ENCODE assay signal across 8 cellular contexts in genomic region chrX:129653985-129654651, GRCh38. TPM values are rescaled to one million over a fixed set of nuclear protein-coding genes. Genes with fewer than 3 reads are reported as not detected.
DNase-seq lines count a peak whose midpoint lies in the region; ATAC-seq, FAIRE-seq and TF ChIP-seq lines count a peak whose summit lies in the region.

No MANE protein-coding gene starts in this region.

- H3K4me2 ChIP-seq in Loucy (ENCODE audit: low read depth, low read length, poor library complexity, severe bottlenecking) = peak overlapping the region; percentile 76

- no peak overlapping the region; the same call in 1 of the 2 replicates for H2AFZ ChIP-seq in Loucy (ENCODE audit: low read length)

- H3K4me3 ChIP-seq in BJ (ENCODE audit: low read depth, low read length) (peak overlapping the region; percentile 40), Loucy (ENCODE audit: low read length, poor library complexity, severe bottlenecking) (peak overlapping the region; percentile 68), kidney (ENCODE audit: low read length in 2 of 2) (peak overlapping the region; percentile 24 to 53)

- H3K9me3 Mint-ChIP-seq in stimulated activated naive CD8-positive, alpha-beta T cell treated with anti-CD3 and anti-CD28 coated beads, Interleukin-15, Interleukin-2, amounts not matched to agents 100 ng/mL and 50 ng/mL, for 24 hours = no peaks in the 10 kb centered on the region

- no peaks in the 10 kb centered on the region for H3K9me2 ChIP-seq in Loucy (replicated peaks; ENCODE audit: low read depth, low read length)

- no peaks in the 10 kb centered on the region for H3K79me2 ChIP-seq in Loucy (ENCODE audit: insufficient read depth, low read length)

- H3K36me3 Mint-ChIP-seq in stimulated activated naive CD8-positive, alpha-beta T cell treated with anti-CD3 and anti-CD28 coated beads, Interleukin-15, Interleukin-2, amounts not matched to agents 100 ng/mL and 50 ng/mL, for 24 hours (ENCODE audit: low read depth) = no peaks in the 10 kb centered on the region

- H3K27ac ChIP-seq in kidney (ENCODE audit: low read depth in 2 of 2, low read length in 2 of 2) = no peak overlapping the region

- DNase-seq in BJ (ENCODE audit: low read depth) (no peak), astrocyte of the hippocampus (ENCODE audit: low read depth, low spot score) (peak; percentile 42), kidney (peak; percentile 80), NCI-H187 (lab: John Stamatoyannopoulos, UW) (no peak), cerebellar nuclear complex (lab: John Stamatoyannopoulos, UW) (no peak)

- H4K20me1 ChIP-seq in Loucy (ENCODE audit: insufficient read depth, low read length, poor library complexity, severe bottlenecking) = no peaks in the 10 kb centered on the region

- peaks cover 4% of the 10 kb centered on the region for H3K4me1 Mint-ChIP-seq in stimulated activated naive CD8-positive, alpha-beta T cell treated with anti-CD3 and anti-CD28 coated beads, Interleukin-15, Interleukin-2, amounts not matched to agents 100 ng/mL and 50 ng/mL, for 24 hours (ENCODE audit: low read depth)

- CTCF ChIA-PET in BJ (lab: Yijun Ruan, JAX) = interaction anchor here (0.6 to 3.8 kb wide), 3 partner anchors 12 to 73 kb away, joined by 3 to 19 read pairs (median 3); no protein-coding TSS in a partner anchor

- intact Hi-C loops in kidney (cut with DNase I) = no loop called here

- no peak for FAIRE-seq in kidney (lab: Jason Lieb, UNC)

- peak overlapping the region; percentile 71 for H3K4me3 Mint-ChIP-seq in stimulated activated naive CD8-positive, alpha-beta T cell treated with anti-CD3 and anti-CD28 coated beads, Interleukin-15, Interleukin-2, amounts not matched to agents 100 ng/mL and 50 ng/mL, for 24 hours

- H3K9me3 ChIP-seq in Loucy (ENCODE audit: insufficient read depth, low read depth, low read length) (no peaks in the 10 kb centered on the region), kidney (ENCODE audit: control insufficient read depth in 1 of 2, low read length in 2 of 2) (no peaks in the 10 kb centered on the region)

- no peaks in the 10 kb centered on the region for H3F3A ChIP-seq in Loucy (ENCODE audit: low read depth)

- H3K27ac Mint-ChIP-seq in stimulated activated naive CD8-positive, alpha-beta T cell treated with anti-CD3 and anti-CD28 coated beads, Interleukin-15, Interleukin-2, amounts not matched to agents 100 ng/mL and 50 ng/mL, for 24 hours = no peak overlapping the region

- TF ChIP-seq CTCF in BJ (IDR thresholded peaks at IDR 0.05; ENCODE audit: insufficient read depth, low read depth, low read length) = no peak
- no peak for TF ChIP-seq CTCF in Loucy (conservative IDR thresholded peaks at IDR 0.05; ENCODE audit: low read length)
- TF ChIP-seq CTCF in kidney (IDR thresholded peaks at IDR 0.05; ENCODE audit: borderline replicate concordance, extremely low read depth, insufficient read depth) = no peak

- peak; percentile 44 for ATAC-seq in GM19324 (IDR thresholded peaks at IDR 0.05; ENCODE audit: low FRiP score, unreplicated experiment)

- H3K9ac ChIP-seq in Loucy (ENCODE audit: low read depth, low read length, poor library complexity, severe bottlenecking) (no peak overlapping the region), kidney (ENCODE audit: low read length in 2 of 2) (no peak overlapping the region)

- H3K4me1 ChIP-seq in Loucy (ENCODE audit: insufficient read depth, low read length, poor library complexity, severe bottlenecking) (peaks cover 4% of the 10 kb centered on the region), kidney (ENCODE audit: control insufficient read depth in 1 of 2, insufficient read depth in 1 of 2, low read depth in 1 of 2, low read length in 2 of 2) (peaks cover 0 to 8% of the 10 kb centered on the region in 2 donors)

- H3K36me3 ChIP-seq in BJ (ENCODE audit: control insufficient read depth, insufficient read depth, low read length) = no peaks in the 10 kb centered on the region
- H3K36me3 ChIP-seq in Loucy (ENCODE audit: insufficient read depth, low read length) = no peaks in the 10 kb centered on the region
- no peaks in the 10 kb centered on the region for H3K36me3 ChIP-seq in kidney (ENCODE audit: control insufficient read depth in 1 of 2, insufficient read depth in 2 of 2, low read length in 2 of 2)

- peaks cover 14% of the 10 kb centered on the region for H3K27me3 Mint-ChIP-seq in stimulated activated naive CD8-positive, alpha-beta T cell treated with anti-CD3 and anti-CD28 coated beads, Interleukin-15, Interleukin-2, amounts not matched to agents 100 ng/mL and 50 ng/mL, for 24 hours

- H3K27me3 ChIP-seq in BJ (ENCODE audit: control insufficient read depth, insufficient read depth, low read length) (peaks cover 4% of the 10 kb centered on the region; the same call in 1 of the 2 replicates), Loucy (ENCODE audit: insufficient read depth, low read length, poor library complexity, severe bottlenecking) (no peaks in the 10 kb centered on the region)

- POLR2A ChIA-PET in BJ (lab: Charles Lee) = no interaction called here

RNA-seq across cellular contexts. Expression of gene APLN, which starts 0.6 kb away (rescaled TPM):
- polyA plus RNA-seq in BJ (2011; rRNA removed) (0.09 and 0.11 TPM in 2 replicates), kidney (ENCODE audit: insufficient read depth, low read depth, low replicate concordance) (9.9 TPM)
- polyA minus RNA-seq in BJ (2011; rRNA and poly(A)+ RNA removed) = 0.10 TPM in 1 of 2 replicates, not detected in the other
- 0.31 TPM for total RNA-seq in kidney

Comparison
In these comparisons a context has a peak if more than half of its experiments do, and no peak if none do; other contexts are left out.
1. DNase-seq: peak in astrocyte of the hippocampus (single experiment) and kidney (single experiment); none in BJ (single experiment), NCI-H187 (0 of 2) and cerebellar nuclear complex (0 of 2).
2. Peak in every context shown above with its lines, with median percentiles within 50 percentile points of each other: H3K4me3 ChIP-seq.